ENCODE assay signal across 13 cellular contexts in the genomic region with DNA sequence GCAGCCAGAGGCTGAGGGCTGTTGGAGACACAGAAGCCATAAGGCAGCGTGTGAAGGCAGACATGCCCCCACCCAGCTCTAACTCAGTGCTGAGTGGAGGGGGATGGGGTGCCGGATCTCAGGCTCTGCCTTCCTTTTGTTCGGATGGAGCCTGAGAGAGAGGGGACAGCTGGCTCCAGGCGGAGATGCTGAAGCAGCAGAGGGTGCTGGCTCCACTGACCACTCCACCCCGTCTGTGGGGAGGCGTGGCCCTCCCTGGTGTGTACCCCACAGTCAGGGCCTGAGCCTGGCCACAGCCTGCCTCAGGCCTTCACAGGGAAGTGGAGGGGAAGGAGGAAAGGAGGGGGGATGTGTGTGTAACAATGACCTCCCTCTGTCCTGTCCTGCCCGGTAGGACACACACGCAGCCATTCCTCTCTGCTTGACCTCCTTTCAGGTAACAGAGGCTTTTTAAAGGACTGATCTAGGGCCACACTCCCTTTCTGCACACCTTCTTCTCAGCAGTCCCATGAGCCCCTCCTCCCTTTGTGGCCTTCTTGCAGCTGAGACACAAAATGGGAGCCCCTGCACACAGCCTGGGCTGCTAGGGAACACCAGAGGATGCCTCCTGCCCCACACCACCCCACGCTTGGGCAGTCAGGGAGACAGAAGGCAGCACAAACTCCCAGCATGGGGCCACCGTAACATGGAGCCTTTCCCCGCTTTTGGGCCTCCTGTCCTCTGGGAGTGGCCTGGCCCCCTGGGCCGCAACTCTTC. TPM values are rescaled to one million over a fixed set of nuclear protein-coding genes. Genes with fewer than 3 reads are reported as not detected.
DNase-seq lines count a peak whose midpoint lies in the region; ATAC-seq and TF ChIP-seq lines count a peak whose summit lies in the region.
"Had no signal": no experiment of that assay in that cellular context is flagged by ENCODE, and none has a peak within 500 bp of the region (broad histone marks: within the 10 kb centered on the region; RNA-seq: fewer than 3 reads in every experiment).

No MANE protein-coding gene starts in this region.

- H4K20me1 ChIP-seq in neural cell (ENCODE audit: insufficient read depth): no peaks in the 10 kb centered on the region

- DNase-seq in Peyer's patch (no peak), esophagus squamous epithelium (lab: John Stamatoyannopoulos, UW) (no peak), tibial artery (no peak), brain microvascular endothelial cell (no peak)
- no peak for DNase-seq in activated T-helper 1 cell treated with anti-CD3 and anti-CD28 coated beads, Interleukin-12 subunit alpha, Interleukin-12 subunit beta, Interleukin-2, Interleukin-4 antibody, amounts not matched to agents 30 ng/mL and 10 ng/mL and 1 ng/mL, durations not matched to agents 14 hours and 24 hours and 36 hours (ENCODE audit: low spot score)
- DNase-seq: activated CD4-positive, alpha-beta memory T cell treated with anti-CD3 and anti-CD28 coated beads for 36 hours; activated naive CD8-positive, alpha-beta T cell treated with anti-CD3 and anti-CD28 coated beads, Interleukin-2, amount 50 U/mL, for 24 hours had no signal

- TF ChIP-seq CTCF in Peyer's patch (IDR thresholded peaks at IDR 0.05) (no peak), esophagus squamous epithelium (IDR thresholded peaks at IDR 0.05) (no peak), neural cell (IDR thresholded peaks at IDR 0.05; ENCODE audit: poor library complexity, severe bottlenecking) (no peak), tibial artery (IDR thresholded peaks at IDR 0.05) (no peak), brain microvascular endothelial cell (IDR thresholded peaks at IDR 0.05; ENCODE audit: low read depth, low read length, missing control alignments) (no peak)

- H3K9me3 ChIP-seq in Peyer's patch (no peaks in the 10 kb centered on the region), esophagus squamous epithelium (no peaks in the 10 kb centered on the region), neural cell (ENCODE audit: low read length) (no peaks in the 10 kb centered on the region), tibial artery (no peaks in the 10 kb centered on the region)

- TF ChIP-seq RAD21 in neural cell (conservative IDR thresholded peaks at IDR 0.05): no peak

- WGBS in esophagus squamous epithelium, 2 donors: 69 to 85% methylated on average over 5 to 8 of the region's 12 CpGs

- H3K27ac ChIP-seq in Peyer's patch: peak overlapping the region in 3 of 4 donors; percentile 27 to 74 (median 71)
- H3K27ac ChIP-seq in esophagus squamous epithelium: peak overlapping the region; percentile 71 to 85 (median 81)
- H3K27ac ChIP-seq in neural cell (ENCODE audit: low read length): no peak overlapping the region
- peak overlapping the region; percentile 82 to 84 for H3K27ac ChIP-seq in tibial artery
- no peak overlapping the region for H3K27ac ChIP-seq in brain microvascular endothelial cell

- no peaks in the 10 kb centered on the region for H3K9me2 ChIP-seq in neural cell (ENCODE audit: insufficient read depth, low read length)

- H3K36me3 ChIP-seq in Peyer's patch: no peaks in the 10 kb centered on the region
- H3K36me3 ChIP-seq in esophagus squamous epithelium: peaks cover 0 to 7% (median 0%) of the 10 kb centered on the region in 3 donors
- no peaks in the 10 kb centered on the region for H3K36me3 ChIP-seq in neural cell (ENCODE audit: insufficient read depth, low read length)
- H3K36me3 ChIP-seq in tibial artery: peaks cover 0 to 10% (median 0%) of the 10 kb centered on the region in 3 donors
- H3K36me3 ChIP-seq in brain microvascular endothelial cell (replicated peaks): no peaks in the 10 kb centered on the region

- no peak for TF ChIP-seq EP300 in neural cell (conservative IDR thresholded peaks at IDR 0.05; ENCODE audit: poor library complexity, severe bottlenecking)

- no peak overlapping the region for H3K4me2 ChIP-seq in neural cell (ENCODE audit: low read length)

- in situ Hi-C loops in brain microvascular endothelial cell (cut with HindIII; ENCODE audit: low pct_ligation_motif_present, low sequenced_read_pairs): no loop called here

- no peaks in the 10 kb centered on the region for H3F3A ChIP-seq in neural cell (ENCODE audit: insufficient read depth, low read length, poor library complexity, severe bottlenecking)

- peak overlapping the region; percentile 27 for H2AFZ ChIP-seq in neural cell (ENCODE audit: low read depth, low read length)

- intact Hi-C loops in esophagus squamous epithelium (cut with DNase I) (no loop called here), tibial artery (cut with DNase I; ENCODE audit: low total_unique reads) (no loop called here)
- intact Hi-C loops in activated T-helper 1 cell treated with anti-CD3 and anti-CD28 coated beads, Interleukin-12 subunit alpha, Interleukin-12 subunit beta, Interleukin-2, Interleukin-4 antibody, amounts not matched to agents 30 ng/mL and 10 ng/mL and 1 ng/mL, durations not matched to agents 14 hours and 24 hours and 36 hours (cut with micrococcal nuclease): no loop called here

- no peaks in the 10 kb centered on the region for H3K79me2 ChIP-seq in neural cell (replicated peaks; ENCODE audit: insufficient read depth, low read length)

- no peaks in the 10 kb centered on the region for H3K4me1 Mint-ChIP-seq in activated T-helper 1 cell treated with anti-CD3 and anti-CD28 coated beads, Interleukin-12 subunit alpha, Interleukin-12 subunit beta, Interleukin-2, Interleukin-4 antibody, amounts not matched to agents 30 ng/mL and 10 ng/mL and 1 ng/mL, durations not matched to agents 14 hours and 24 hours and 36 hours (ENCODE audit: low read depth)

- H3K4me1 ChIP-seq in Peyer's patch (peaks cover 3 to 39% (median 9%) of the 10 kb centered on the region in 4 donors), esophagus squamous epithelium (peaks cover 19 to 90% (median 47%) of the 10 kb centered on the region in 3 donors), tibial artery (peaks cover 13 to 35% (median 33%) of the 10 kb centered on the region in 4 donors)

- TF ChIP-seq POLR2A in Peyer's patch (IDR thresholded peaks at IDR 0.05) (no peak), esophagus squamous epithelium (IDR thresholded peaks at IDR 0.05) (no peak)

- no peaks in the 10 kb centered on the region for H3K36me3 Mint-ChIP-seq in activated T-helper 1 cell treated with anti-CD3 and anti-CD28 coated beads, Interleukin-12 subunit alpha, Interleukin-12 subunit beta, Interleukin-2, Interleukin-4 antibody, amounts not matched to agents 30 ng/mL and 10 ng/mL and 1 ng/mL, durations not matched to agents 14 hours and 24 hours and 36 hours (ENCODE audit: low read depth)
- H3K36me3 Mint-ChIP-seq: activated CD4-positive, alpha-beta memory T cell treated with anti-CD3 and anti-CD28 coated beads for 36 hours; IgD-negative memory B cell had no signal

- ATAC-seq in GM21360 (IDR thresholded peaks at IDR 0.05; ENCODE audit: unreplicated experiment): no peak
- ATAC-seq: activated naive CD8-positive, alpha-beta T cell treated with anti-CD3 and anti-CD28 coated beads, Interleukin-2, amount 50 U/mL, for 24 hours; sciatic nerve had no signal

- H3K4me3 ChIP-seq in Peyer's patch (no peak overlapping the region), esophagus squamous epithelium (no peak overlapping the region), neural cell (ENCODE audit: low read length) (no peak overlapping the region), tibial artery (no peak overlapping the region), brain microvascular endothelial cell (ENCODE audit: low read depth, low read length) (no peak overlapping the region)

- H3K27me3 ChIP-seq in Peyer's patch (no peaks in the 10 kb centered on the region), esophagus squamous epithelium (no peaks in the 10 kb centered on the region), neural cell (ENCODE audit: insufficient read depth, low read depth, low read length) (no peaks in the 10 kb centered on the region), tibial artery (no peaks in the 10 kb centered on the region), brain microvascular endothelial cell (replicated peaks) (no peaks in the 10 kb centered on the region)

- H3K27ac Mint-ChIP-seq in activated T-helper 1 cell treated with anti-CD3 and anti-CD28 coated beads, Interleukin-12 subunit alpha, Interleukin-12 subunit beta, Interleukin-2, Interleukin-4 antibody, amounts not matched to agents 30 ng/mL and 10 ng/mL and 1 ng/mL, durations not matched to agents 14 hours and 24 hours and 36 hours: no peak overlapping the region
- H3K27ac Mint-ChIP-seq: activated CD4-positive, alpha-beta memory T cell treated with anti-CD3 and anti-CD28 coated beads for 36 hours; activated naive CD8-positive, alpha-beta T cell treated with anti-CD3 and anti-CD28 coated beads, Interleukin-2, amount 50 U/mL, for 24 hours; IgD-negative memory B cell had no signal

- no peaks in the 10 kb centered on the region for H3K9me3 Mint-ChIP-seq in activated T-helper 1 cell treated with anti-CD3 and anti-CD28 coated beads, Interleukin-12 subunit alpha, Interleukin-12 subunit beta, Interleukin-2, Interleukin-4 antibody, amounts not matched to agents 30 ng/mL and 10 ng/mL and 1 ng/mL, durations not matched to agents 14 hours and 24 hours and 36 hours
- H3K9me3 Mint-ChIP-seq: activated CD4-positive, alpha-beta memory T cell treated with anti-CD3 and anti-CD28 coated beads for 36 hours; activated naive CD8-positive, alpha-beta T cell treated with anti-CD3 and anti-CD28 coated beads, Interleukin-2, amount 50 U/mL, for 24 hours; IgD-negative memory B cell had no signal

- H3K9ac ChIP-seq in neural cell (ENCODE audit: low read length): peak overlapping the region; percentile 52

- peaks cover 2% of the 10 kb centered on the region for H3K27me3 Mint-ChIP-seq in activated T-helper 1 cell treated with anti-CD3 and anti-CD28 coated beads, Interleukin-12 subunit alpha, Interleukin-12 subunit beta, Interleukin-2, Interleukin-4 antibody, amounts not matched to agents 30 ng/mL and 10 ng/mL and 1 ng/mL, durations not matched to agents 14 hours and 24 hours and 36 hours (ENCODE audit: insufficient read depth)
- H3K27me3 Mint-ChIP-seq: activated CD4-positive, alpha-beta memory T cell treated with anti-CD3 and anti-CD28 coated beads for 36 hours; activated naive CD8-positive, alpha-beta T cell treated with anti-CD3 and anti-CD28 coated beads, Interleukin-2, amount 50 U/mL, for 24 hours had no signal

- H3K4me3 Mint-ChIP-seq in activated T-helper 1 cell treated with anti-CD3 and anti-CD28 coated beads, Interleukin-12 subunit alpha, Interleukin-12 subunit beta, Interleukin-2, Interleukin-4 antibody, amounts not matched to agents 30 ng/mL and 10 ng/mL and 1 ng/mL, durations not matched to agents 14 hours and 24 hours and 36 hours: no peak overlapping the region
- H3K4me3 Mint-ChIP-seq: activated CD4-positive, alpha-beta memory T cell treated with anti-CD3 and anti-CD28 coated beads for 36 hours; activated naive CD8-positive, alpha-beta T cell treated with anti-CD3 and anti-CD28 coated beads, Interleukin-2, amount 50 U/mL, for 24 hours; IgD-negative memory B cell had no signal

RNA-seq across cellular contexts. Expression of a gene that starts 9.6 kb away (rescaled TPM):
- total RNA-seq in Peyer's patch (not detected), esophagus squamous epithelium (100 to 1,000 TPM in 1 of 4 donors, 10 to 100 TPM in 3; 39.8 to 112 (median 46.3) TPM)
- not detected in 2 replicates for polyA plus RNA-seq in neural cell
- polyA minus RNA-seq in neural cell: not detected in 2 replicates
- not detected in 2 replicates for total RNA-seq in activated T-helper 1 cell treated with anti-CD3 and anti-CD28 coated beads, Interleukin-12 subunit alpha, Interleukin-12 subunit beta, Interleukin-2, Interleukin-4 antibody, amounts not matched to agents 30 ng/mL and 10 ng/mL and 1 ng/mL, durations not matched to agents 14 hours and 24 hours and 36 hours
- total RNA-seq: activated CD4-positive, alpha-beta memory T cell treated with anti-CD3 and anti-CD28 coated beads for 36 hours; endothelial cell of umbilical vein; kidney epithelial cell had no signal
- polyA plus RNA-seq: endothelial cell of umbilical vein, IgD-negative memory B cell had no signal

RNA-seq across cellular contexts. Expression of a gene that starts 23.8 kb away (rescaled TPM):
- total RNA-seq in Peyer's patch: 10 to 100 TPM in 3 of 4 donors, 1 to 10 TPM in 1; 4.9 to 33.0 (median 16.9) TPM
- total RNA-seq in esophagus squamous epithelium: 10 to 100 TPM; 12.9 to 39.3 (median 22.5) TPM
- polyA plus RNA-seq in neural cell: 0.30 and 1.5 TPM in 2 replicates
- 0.23 and 0.49 TPM in 2 replicates for polyA minus RNA-seq in neural cell
- total RNA-seq in activated T-helper 1 cell treated with anti-CD3 and anti-CD28 coated beads, Interleukin-12 subunit alpha, Interleukin-12 subunit beta, Interleukin-2, Interleukin-4 antibody, amounts not matched to agents 30 ng/mL and 10 ng/mL and 1 ng/mL, durations not matched to agents 14 hours and 24 hours and 36 hours: 4.7 and 6.5 TPM in 2 replicates

RNA-seq across cellular contexts. Expression of a gene that starts 29.1 kb away (rescaled TPM):
- total RNA-seq in Peyer's patch (10 to 100 TPM in 3 of 4 donors, 1 to 10 TPM in 1; 5.4 to 33.8 (median 13.3) TPM), esophagus squamous epithelium (10 to 100 TPM in 3 of 4 donors, 1 to 10 TPM in 1; 7.7 to 20.3 (median 17.7) TPM)
- polyA plus RNA-seq in neural cell: 33.8 and 39.7 TPM in 2 replicates
- polyA minus RNA-seq in neural cell: 44.8 and 46.9 TPM in 2 replicates
- total RNA-seq in activated T-helper 1 cell treated with anti-CD3 and anti-CD28 coated beads, Interleukin-12 subunit alpha, Interleukin-12 subunit beta, Interleukin-2, Interleukin-4 antibody, amounts not matched to agents 30 ng/mL and 10 ng/mL and 1 ng/mL, durations not matched to agents 14 hours and 24 hours and 36 hours: 61.2 and 64.9 TPM in 2 replicates

RNA-seq across cellular contexts. Expression of a gene that starts 38.1 kb away (rescaled TPM):
- 10 to 100 TPM; 14.9 to 21.5 (median 15.9) TPM for total RNA-seq in Peyer's patch
- total RNA-seq in esophagus squamous epithelium: 10 to 100 TPM; 18.9 to 35.4 (median 25.4) TPM
- polyA plus RNA-seq in neural cell: 8.0 and 8.5 TPM in 2 replicates
- polyA minus RNA-seq in neural cell: 9.7 and 11.2 TPM in 2 replicates
- 12.7 TPM in 2 replicates for total RNA-seq in activated T-helper 1 cell treated with anti-CD3 and anti-CD28 coated beads, Interleukin-12 subunit alpha, Interleukin-12 subunit beta, Interleukin-2, Interleukin-4 antibody, amounts not matched to agents 30 ng/mL and 10 ng/mL and 1 ng/mL, durations not matched to agents 14 hours and 24 hours and 36 hours

Comparison
In these comparisons a context has a peak if more than half of its experiments do, and no peak if none do; other contexts are left out.
1. H3K27ac ChIP-seq: peak in Peyer's patch (3 of 4), esophagus squamous epithelium (4 of 4) and tibial artery (2 of 2); none in neural cell (single experiment) and brain microvascular endothelial cell (single experiment).
2. RNA of a gene that starts 9.6 kb away (total RNA-seq): 39.8 to 112 TPM in esophagus squamous epithelium; not detected in activated T-helper 1 cell treated with anti-CD3 and anti-CD28 coated beads, Interleukin-12 subunit alpha, Interleukin-12 subunit beta, Interleukin-2, Interleukin-4 antibody, amounts not matched to agents 30 ng/mL and 10 ng/mL and 1 ng/mL, durations not matched to agents 14 hours and 24 hours and 36 hours and not detected in Peyer's patch; every median in the first group is over 10 times any median in the second.